Comparison of ENCODE assay signal across 23 cellular contexts in genomic region chr19:51599084-51599483, GRCh38. TPM values are rescaled to one million over a fixed set of nuclear protein-coding genes. Genes with fewer than 3 reads are reported as not detected.
DNase-seq lines count a peak whose midpoint lies in the region; ATAC-seq, FAIRE-seq and TF ChIP-seq lines count a peak whose summit lies in the region.
"Had no signal": no experiment of that assay in that cellular context is flagged by ENCODE, and none has a peak within 500 bp of the region (broad histone marks: within the 10 kb centered on the region; RNA-seq: fewer than 3 reads in every experiment).

No MANE protein-coding gene starts in this region.

- H3K36me3 Mint-ChIP-seq in osteocyte (ENCODE audit: unreplicated experiment) (no peaks in the 10 kb centered on the region), H9 (ENCODE audit: insufficient read depth in 1 of 3, low read depth in 3 of 3) (peaks cover 0 to 5% (median 4%) of the 10 kb centered on the region in 3 experiments; a peak in 2 of 7 replicates)
- H3K36me3 Mint-ChIP-seq: CD14-positive monocyte had no signal

- H3K4me3 Mint-ChIP-seq in osteocyte (ENCODE audit: unreplicated experiment): no peak overlapping the region
- H3K4me3 Mint-ChIP-seq in H9: no peak overlapping the region
- H3K4me3 Mint-ChIP-seq: CD4-positive, alpha-beta memory T cell had no signal

- H3K27ac ChIP-seq in A549 (no peak overlapping the region), GM12878 (ENCODE audit: control insufficient read depth, insufficient read depth) (no peak overlapping the region), gastrocnemius medialis (no peak overlapping the region), H9 (ENCODE audit: insufficient read length, low read depth, low read length) (no peak overlapping the region)
- H3K27ac ChIP-seq: 22Rv1, BLaER1, HL-60 had no signal

- peaks cover 10% of the 10 kb centered on the region for H3K4me1 Mint-ChIP-seq in osteocyte (ENCODE audit: unreplicated experiment)
- peaks cover 6 to 7% of the 10 kb centered on the region in 2 experiments; a peak in 3 of 4 replicates for H3K4me1 Mint-ChIP-seq in H9

- H3K79me2 ChIP-seq in GM12878 (ENCODE audit: control insufficient read depth, insufficient read depth, low read length) (no peaks in the 10 kb centered on the region; the same call in 1 of the 2 replicates), H9 (ENCODE audit: insufficient read depth, low read length) (no peaks in the 10 kb centered on the region)

- H3K27me3 ChIP-seq in GM12878 (replicated peaks in 1 of 2; ENCODE audit: control insufficient read depth in 2 of 2, insufficient read depth in 2 of 2, low read length in 1 of 2) (0 out of 4 replicates have a peak, but pooled peaks cover 0 to 1% of the 10 kb centered on the region in 2 experiments), gastrocnemius medialis (peaks cover 9 to 28% (median 13%) of the 10 kb centered on the region in 3 donors), H9 (ENCODE audit: insufficient read depth, low read length) (no peaks in the 10 kb centered on the region)
- H3K27me3 ChIP-seq: BLaER1 had no signal

- H3K18ac ChIP-seq in H9 (ENCODE audit: insufficient read length, low read depth, low read length): no peak overlapping the region

- no peak overlapping the region for H2BK120ac ChIP-seq in H9 (ENCODE audit: low read depth, low read length, poor library complexity, severe bottlenecking)

- TF ChIP-seq POLR2A in A549 (IDR thresholded peaks at IDR 0.05; ENCODE audit: low read length): no peak
- peak; percentile 66 for TF ChIP-seq POLR2A in GM12878 (IDR thresholded peaks at IDR 0.05; ENCODE audit: low read depth, low read length)
- TF ChIP-seq POLR2A in gastrocnemius medialis (IDR thresholded peaks at IDR 0.05): no peak

- H3K36me3 ChIP-seq in GM12878 (ENCODE audit: control insufficient read depth in 2 of 2, insufficient read depth in 2 of 2, low read length in 1 of 2) (no peaks in the 10 kb centered on the region), gastrocnemius medialis (no peaks in the 10 kb centered on the region)
- H3K36me3 ChIP-seq: BLaER1, HAP-1 had no signal

- no peak overlapping the region for H4K5ac ChIP-seq in H9 (ENCODE audit: insufficient read length, low read depth, low read length)

- no peak overlapping the region for H2AFZ ChIP-seq in GM12878 (ENCODE audit: control insufficient read depth, low read depth, low read length)
- no peak overlapping the region for H2AFZ ChIP-seq in H9 (ENCODE audit: low read length)

- in situ Hi-C loops in GM12878 (cut with MboI): no loop called here
- in situ Hi-C loops in gastrocnemius medialis (cut with MboI; ENCODE audit: low sequenced_read_pairs in 4 of 4): loop anchor here in 3 of 4 donors (5.0 to 25.0 kb wide), 2 partner anchors 487 to 492 kb away; partner anchors contain the start of genes CTU1 (in 3 of the 3) and SIGLEC9 (in 1 of the 3)

- H2BK20ac ChIP-seq in H9 (ENCODE audit: low read depth, low read length, poor library complexity, severe bottlenecking): no peak overlapping the region

- no peak overlapping the region for H2BK12ac ChIP-seq in H9 (ENCODE audit: insufficient read length, low read depth, low read length)

- POLR2A ChIA-PET in A549 (lab: Yijun Ruan, JAX) (no interaction called here), GM12878 (lab: Charles Lee) (no interaction called here)

- TF ChIP-seq RAD21 in A549 (conservative IDR thresholded peaks at IDR 0.05 in 1 of 2, IDR thresholded peaks at IDR 0.05 in 1 of 2) (no peak), GM12878 (IDR thresholded peaks at IDR 0.05; ENCODE audit: insufficient read depth, low read depth, low read length) (no peak)

- H3K9me3 ChIP-seq in A549 (peaks cover 49% of the 10 kb centered on the region), GM12878 (replicated peaks; ENCODE audit: control insufficient read depth, insufficient read depth, low read length) (peaks cover 2% of the 10 kb centered on the region; the same call in 2 of the 3 replicates), gastrocnemius medialis (no peaks in the 10 kb centered on the region), H9 (ENCODE audit: control insufficient read depth, low read depth, low read length) (no peaks in the 10 kb centered on the region)
- H3K9me3 ChIP-seq: HAP-1 had no signal

- H3K4me3 ChIP-seq in A549 (no peak overlapping the region), GM12878 (no peak overlapping the region), gastrocnemius medialis (no peak overlapping the region)
- H3K4me3 ChIP-seq: BLaER1, HAP-1 had no signal

- DNase-seq in A549 (ENCODE audit: low read depth in 1 of 2, low spot score in 1 of 2) (no peak), NAMALWA (ENCODE audit: low spot score) (peak; percentile 16), GM12878 (ENCODE audit: low read depth, low spot score) (no peak), osteocyte (ENCODE audit: extremely low spot score, unreplicated experiment) (peak; percentile 56), Right ventricle myocardium inferior (ENCODE audit: missing footprints) (no peak), gastrocnemius medialis (no peak), H9 (no peak)
- DNase-seq: CD4-positive, alpha-beta memory T cell; DMS153; DMS79; GDM1 had no signal

- WGBS in A549 (ENCODE audit: missing lambda C conversion rate): 72% methylated on average over 10 of the region's 10 CpGs
- 92% methylated on average over 10 of the region's 10 CpGs for WGBS in GM12878 (ENCODE audit: insufficient coverage, insufficient replicate concordance, low lambda C conversion rate, missing lambda C conversion rate)
- no CpG with 5 or more reads among the region's 10 CpGs for WGBS in H9 (ENCODE audit: extremely low coverage, insufficient read length, low lambda C conversion rate)

- H3K9me3 Mint-ChIP-seq in osteocyte (ENCODE audit: unreplicated experiment) (peaks cover 5% of the 10 kb centered on the region), H9 (peaks cover 48 to 61% of the 10 kb centered on the region in 2 experiments)

- RAD21 ChIA-PET in GM12878 (lab: Charles Lee; ENCODE audit: unreplicated experiment): interaction anchor here (1.0 kb wide), 1 partner anchor 58 kb away, joined by 3 read pairs; no protein-coding TSS in a partner anchor

- no peaks in the 10 kb centered on the region for H3K27me3 Mint-ChIP-seq in osteocyte (ENCODE audit: unreplicated experiment)
- peaks cover 6% of the 10 kb centered on the region for H3K27me3 Mint-ChIP-seq in H9 (ENCODE audit: low read depth)

- no peak overlapping the region for H4K8ac ChIP-seq in H9 (replicated peaks; ENCODE audit: insufficient read length, low read depth, low read length)

- H3K4me2 ChIP-seq in A549 (no peak overlapping the region), GM12878 (ENCODE audit: control insufficient read depth, insufficient read depth) (no peak overlapping the region), H9 (ENCODE audit: insufficient read depth, insufficient read length, low read length) (no peak overlapping the region)
- H3K4me2 ChIP-seq: BLaER1 had no signal

- ATAC-seq in A549 (no peak), GM12878 (no peak), Right ventricle myocardium inferior (no peak), HG03457 (IDR thresholded peaks at IDR 0.05; ENCODE audit: unreplicated experiment) (no peak), gastrocnemius medialis (no peak)

- BruUV-seq in GM12878 (replicated peaks; lab: Mats Ljungman, UMichigan): no TSS peak

- H3K4ac ChIP-seq in H9 (ENCODE audit: low read depth, low read length): no peak overlapping the region

- H3K14ac ChIP-seq in H9 (ENCODE audit: insufficient read depth, low read length): no peak overlapping the region

- CTCF ChIA-PET in A549 (lab: Yijun Ruan, JAX): interaction anchor here (0.8 kb wide), 1 partner anchor 62 kb away, joined by 3 read pairs; no protein-coding TSS in a partner anchor
- CTCF ChIA-PET in GM12878 (lab: Yijun Ruan, JAX): interaction anchor here (1.0 to 1.2 kb wide), 2 partner anchors 61 to 62 kb away, joined by 3 to 4 read pairs; no protein-coding TSS in a partner anchor

- no peak overlapping the region for H2AK5ac ChIP-seq in H9 (ENCODE audit: insufficient read length, low read length)

- H4K20me1 ChIP-seq in GM12878 (ENCODE audit: control insufficient read depth, insufficient read depth) (no peaks in the 10 kb centered on the region), H9 (ENCODE audit: control insufficient read depth, insufficient read depth, insufficient read length) (no peaks in the 10 kb centered on the region)
- H4K20me1 ChIP-seq: BLaER1 had no signal

- intact Hi-C loops in GM12878 (cut with micrococcal nuclease; ENCODE audit: unreplicated experiment): no loop called here
- intact Hi-C loops in Right ventricle myocardium inferior (cut with DNase I): no loop called here
- intact Hi-C loops in gastrocnemius medialis (cut with DNase I; ENCODE audit: low total_unique reads): loop anchor here (10.0 kb wide), 1 partner anchor 406 kb away; the partner anchor contains the start of gene ZNF615

- H3T11ph ChIP-seq in H9 (ENCODE audit: low read length): no peak overlapping the region

- no peak for FAIRE-seq in A549 (lab: Jason Lieb, UNC)
- FAIRE-seq in GM12878 (lab: Jason Lieb, UNC): no peak
- FAIRE-seq: GM19239, H1 had no signal

- no peak overlapping the region for H3K56ac ChIP-seq in H9 (ENCODE audit: insufficient read length, low read depth, low read length)

- TF ChIP-seq CTCF in A549 (IDR thresholded peaks at IDR 0.05) (no peak), GM12878 (IDR thresholded peaks at IDR 0.05 in 2 of 3, conservative IDR thresholded peaks at IDR 0.05 in 1 of 3; ENCODE audit: control insufficient read depth in 2 of 3, extremely low read depth in 1 of 3, insufficient read depth in 1 of 3, low read depth in 3 of 3, low read length in 3 of 3) (no peak), osteocyte (IDR thresholded peaks at IDR 0.05) (no peak), gastrocnemius medialis (IDR thresholded peaks at IDR 0.05 in 4 of 5, conservative IDR thresholded peaks at IDR 0.05 in 1 of 5) (no peak), H9 (conservative IDR thresholded peaks at IDR 0.05) (no peak)

- SMC1A ChIA-PET in GM12878 (lab: Charles Lee; ENCODE audit: uncharacterized antibody, unreplicated experiment): no interaction called here

- peaks cover 9% of the 10 kb centered on the region for H3K23me2 ChIP-seq in H9 (ENCODE audit: insufficient read length, low read depth, low read length, poor library complexity, severe bottlenecking)

- H3K27ac Mint-ChIP-seq in osteocyte (ENCODE audit: unreplicated experiment): no peak overlapping the region
- H3K27ac Mint-ChIP-seq in H9: no peak overlapping the region
- H3K27ac Mint-ChIP-seq: CD14-positive monocyte; CD4-positive, alpha-beta memory T cell had no signal

- H3K23ac ChIP-seq in H9 (ENCODE audit: insufficient read length, low read depth, low read length): no peak overlapping the region

- no peak overlapping the region for H4K91ac ChIP-seq in H9 (ENCODE audit: insufficient read length, low read depth, low read length)

- H2BK5ac ChIP-seq in H9 (ENCODE audit: insufficient read length, low read length): no peak overlapping the region

- H3K4me1 ChIP-seq in A549 (0 out of 3 replicates have a peak, but pooled peaks cover 3% of the 10 kb centered on the region), GM12878 (ENCODE audit: control insufficient read depth, insufficient read depth, low read length) (peaks cover 15% of the 10 kb centered on the region), gastrocnemius medialis (peaks cover 0 to 3% of the 10 kb centered on the region in 2 donors), H9 (ENCODE audit: insufficient read depth, low read length) (no peaks in the 10 kb centered on the region; the same call in 1 of the 2 replicates)
- H3K4me1 ChIP-seq: HAP-1 had no signal

- no peak for TF ChIP-seq EP300 in A549 (IDR thresholded peaks at IDR 0.05)
- TF ChIP-seq EP300 in GM12878 (IDR thresholded peaks at IDR 0.05; ENCODE audit: borderline replicate concordance in 1 of 2, control insufficient read depth in 1 of 2, low read depth in 2 of 2, low read length in 2 of 2): no peak

- H2BK15ac ChIP-seq in H9 (ENCODE audit: low read depth, low read length): no peak overlapping the region

- no peaks in the 10 kb centered on the region for H3K79me1 ChIP-seq in H9 (ENCODE audit: insufficient read depth, low read depth, low read length, poor library complexity, severe bottlenecking)

- H3K9ac ChIP-seq in GM12878 (ENCODE audit: control insufficient read depth, insufficient read depth, low read length) (no peak overlapping the region), H9 (ENCODE audit: extremely low read depth, insufficient read length, low read length) (no peak overlapping the region)
- H3K9ac ChIP-seq: BLaER1 had no signal

RNA-seq across cellular contexts. Expression of gene ZNF175, which starts 28.0 kb away (rescaled TPM):
- 6.4 and 7.5 TPM in 2 replicates for polyA plus RNA-seq in A549 (2011; rRNA removed)
- polyA plus RNA-seq in A549 (2012; cell fraction: cytosol; rRNA removed): 1.3 and 1.7 TPM in 2 replicates
- 2.2 and 3.7 TPM in 2 replicates for polyA plus RNA-seq in A549 (2012; cell fraction: nucleus; rRNA removed)
- polyA plus RNA-seq in A549 (2017; fragmentation: RNase III; extraction: RNeasy Plus Mini Kit Qiagen cat#74134 plus additional on column Dnase treatment): 2.9 to 3.8 TPM (median 3.3 TPM) in 3 replicates
- polyA minus RNA-seq in A549 (2011; rRNA and poly(A)+ RNA removed): 7.5 and 7.7 TPM in 2 replicates
- total RNA-seq in GM12878 (2013; cell fraction: nucleolus; rRNA removed): 35.3 and 36.3 TPM in 2 replicates
- 3.3 and 4.0 TPM in 2 replicates for total RNA-seq in GM12878 (2014; rRNA removed)
- 7.0 and 7.1 TPM in 2 replicates for total RNA-seq in GM12878 (2014; rRNA removed; fragmentation: Illumina TruSeq; extraction: Trizol)
- total RNA-seq in GM12878 (2021): 12.0 and 12.8 TPM in 2 replicates
- polyA plus RNA-seq in GM12878 (2011; ENCODE audit: low read depth): 4.7 TPM
- polyA plus RNA-seq in GM12878 (2011; rRNA removed): 9.0 and 12.9 TPM in 2 replicates
- polyA plus RNA-seq in GM12878 (2011; cell fraction: cytosol; rRNA removed): 3.5 and 3.8 TPM in 2 replicates
- polyA plus RNA-seq in GM12878 (2011; cell fraction: nucleus; rRNA removed): 10.0 and 11.1 TPM in 2 replicates
- 5.8 and 6.4 TPM in 2 replicates for polyA plus RNA-seq in GM12878 (2012)
- polyA plus RNA-seq in GM12878 (2014; fragmentation: Illumina TruSeq; extraction: Trizol): 9.9 and 10.4 TPM in 2 replicates
- polyA plus RNA-seq in GM12878 (2014; fragmentation: Nextera tagmentation; extraction: Ambion mirVana): 1 to 10 TPM; 1.5 to 1.8 TPM
- 4.8 TPM in 2 replicates for polyA plus RNA-seq in GM12878 (2014; rRNA removed)
- 1 to 10 TPM; 1.9 to 2.1 TPM for polyA plus RNA-seq in GM12878 (2016; fragmentation: Nextera tagmentation; extraction: Ambion mirVana)
- polyA minus RNA-seq in GM12878 (2011; rRNA and poly(A)+ RNA removed): 8.4 and 10.7 TPM in 2 replicates
- polyA minus RNA-seq in GM12878 (2011; cell fraction: cytosol; rRNA and poly(A)+ RNA removed): 4.8 and 6.2 TPM in 2 replicates
- polyA minus RNA-seq in GM12878 (2011; cell fraction: nucleus; rRNA and poly(A)+ RNA removed): 8.3 and 11.6 TPM in 2 replicates
- total RNA-seq in osteocyte: 13.5 and 16.9 TPM in 2 replicates
- 7.4 TPM for total RNA-seq in Right ventricle myocardium inferior
- 1 to 10 TPM; 2.1 to 5.0 (median 2.6) TPM for total RNA-seq in gastrocnemius medialis
- 9.7 and 10.7 TPM in 2 replicates for total RNA-seq in H9 (2021)

RNA-seq across cellular contexts. Expression of gene SIGLEC5, which starts 31.1 kb away (rescaled TPM):
- polyA plus RNA-seq in A549 (2011; rRNA removed) (not detected in 2 replicates), A549 (2017; fragmentation: RNase III; extraction: RNeasy Plus Mini Kit Qiagen cat#74134 plus additional on column Dnase treatment) (not detected in 3 replicates), GM12878 (2011; rRNA removed) (0.45 TPM in 1 of 2 replicates, not detected in the other), GM12878 (2014; fragmentation: Illumina TruSeq; extraction: Trizol) (0.44 and 1.4 TPM in 2 replicates), GM12878 (2014; fragmentation: Nextera tagmentation; extraction: Ambion mirVana) (under 1 TPM; 0.05 to 0.06 TPM), GM12878 (2014; rRNA removed) (not detected in 2 replicates), GM12878 (2016; fragmentation: Nextera tagmentation; extraction: Ambion mirVana) (1 to 10 TPM; 1.6 to 1.8 TPM)
- polyA plus RNA-seq in A549 (2012; cell fraction: cytosol; rRNA removed): not detected in 2 replicates
- not detected in 2 replicates for polyA plus RNA-seq in A549 (2012; cell fraction: nucleus; rRNA removed)
- polyA minus RNA-seq in A549 (2011; rRNA and poly(A)+ RNA removed): not detected in 2 replicates
- total RNA-seq in GM12878 (2013; cell fraction: nucleolus; rRNA removed): not detected in 2 replicates
- total RNA-seq in GM12878 (2014; rRNA removed) (1.9 and 2.5 TPM in 2 replicates), GM12878 (2014; rRNA removed; fragmentation: Illumina TruSeq; extraction: Trizol) (1.2 and 1.5 TPM in 2 replicates), GM12878 (2021) (1.1 TPM in 1 of 2 replicates, not detected in the other), osteocyte (not detected in 2 replicates), Right ventricle myocardium inferior (not detected), gastrocnemius medialis (1 to 10 TPM in 1 of 4 donors, under 1 TPM in 1, not detected in 2; 0.18 to 1.0 TPM), H9 (2021) (not detected in 2 replicates)
- polyA plus RNA-seq in GM12878 (2011; ENCODE audit: low read depth): not detected
- 0.30 TPM in 1 of 2 replicates, not detected in the other for polyA plus RNA-seq in GM12878 (2011; cell fraction: cytosol; rRNA removed)
- not detected in 2 replicates for polyA plus RNA-seq in GM12878 (2011; cell fraction: nucleus; rRNA removed)
- 0.14 and 0.42 TPM in 2 replicates for polyA plus RNA-seq in GM12878 (2012)
- 0.88 TPM in 1 of 2 replicates, not detected in the other for polyA minus RNA-seq in GM12878 (2011; rRNA and poly(A)+ RNA removed)
- 1.2 and 2.0 TPM in 2 replicates for polyA minus RNA-seq in GM12878 (2011; cell fraction: cytosol; rRNA and poly(A)+ RNA removed)
- polyA minus RNA-seq in GM12878 (2011; cell fraction: nucleus; rRNA and poly(A)+ RNA removed): 1.3 and 2.1 TPM in 2 replicates
- total RNA-seq: A673; CD4-positive, alpha-beta memory T cell; Daoy; H1; HT1080 had no signal
- polyA plus RNA-seq: AG04450; CD4-positive, alpha-beta memory T cell; H1 had no signal

RNA-seq across cellular contexts. Expression of gene SIGLEC14, which starts 47.5 kb away (rescaled TPM):
- polyA plus RNA-seq in A549 (2011; rRNA removed) (0.03 TPM in 1 of 2 replicates, not detected in the other), A549 (2017; fragmentation: RNase III; extraction: RNeasy Plus Mini Kit Qiagen cat#74134 plus additional on column Dnase treatment) (not detected in 3 replicates), GM12878 (2011; rRNA removed) (0.72 and 1.6 TPM in 2 replicates), GM12878 (2014; fragmentation: Illumina TruSeq; extraction: Trizol) (4.8 and 5.0 TPM in 2 replicates), GM12878 (2014; fragmentation: Nextera tagmentation; extraction: Ambion mirVana) (under 1 TPM; 0.57 to 0.82 TPM), GM12878 (2014; rRNA removed) (4.4 and 4.6 TPM in 2 replicates), GM12878 (2016; fragmentation: Nextera tagmentation; extraction: Ambion mirVana) (1 to 10 TPM; 7.1 to 8.4 TPM)
- 0.04 TPM in 1 of 2 replicates, not detected in the other for polyA plus RNA-seq in A549 (2012; cell fraction: cytosol; rRNA removed)
- 0.04 TPM in 2 replicates for polyA plus RNA-seq in A549 (2012; cell fraction: nucleus; rRNA removed)
- polyA minus RNA-seq in A549 (2011; rRNA and poly(A)+ RNA removed): not detected in 2 replicates
- 5.5 and 8.5 TPM in 2 replicates for total RNA-seq in GM12878 (2013; cell fraction: nucleolus; rRNA removed)
- total RNA-seq in GM12878 (2014; rRNA removed) (4.4 and 6.7 TPM in 2 replicates), GM12878 (2014; rRNA removed; fragmentation: Illumina TruSeq; extraction: Trizol) (2.9 and 3.2 TPM in 2 replicates), GM12878 (2021) (6.2 and 6.8 TPM in 2 replicates), osteocyte (not detected in 2 replicates), Right ventricle myocardium inferior (1.2 TPM), gastrocnemius medialis (1 to 10 TPM in 1 of 4 donors, under 1 TPM in 2, not detected in 1; 0.83 to 2.2 (median 0.98) TPM), H9 (2021) (not detected in 2 replicates)
- polyA plus RNA-seq in GM12878 (2011; ENCODE audit: low read depth): 0.68 TPM
- 1.3 and 1.4 TPM in 2 replicates for polyA plus RNA-seq in GM12878 (2011; cell fraction: cytosol; rRNA removed)
- polyA plus RNA-seq in GM12878 (2011; cell fraction: nucleus; rRNA removed): 0.76 and 1.3 TPM in 2 replicates
- 1.1 and 1.6 TPM in 2 replicates for polyA plus RNA-seq in GM12878 (2012)
- polyA minus RNA-seq in GM12878 (2011; rRNA and poly(A)+ RNA removed): 0.66 and 1.5 TPM in 2 replicates
- not detected in 2 replicates for polyA minus RNA-seq in GM12878 (2011; cell fraction: cytosol; rRNA and poly(A)+ RNA removed)
- polyA minus RNA-seq in GM12878 (2011; cell fraction: nucleus; rRNA and poly(A)+ RNA removed): 0.48 and 1.8 TPM in 2 replicates
- total RNA-seq: A673, H1 had no signal
- polyA plus RNA-seq: AG04450, H1 had no signal

Comparison
In these comparisons a context has a peak if more than half of its experiments do, and no peak if none do; other contexts are left out.
1. DNase-seq: peak in NAMALWA (single experiment) and osteocyte (single experiment); none in A549 (0 of 2), GM12878 (single experiment), Right ventricle myocardium inferior (single experiment), gastrocnemius medialis (0 of 2) and H9 (single experiment).
2. Of the 24 proteins assayed by ChIP-seq in both GM12878 and A549: peak only in GM12878: POLR2A; only in A549: none; in both: none; in neither: 23.